In the genomic region with DNA sequence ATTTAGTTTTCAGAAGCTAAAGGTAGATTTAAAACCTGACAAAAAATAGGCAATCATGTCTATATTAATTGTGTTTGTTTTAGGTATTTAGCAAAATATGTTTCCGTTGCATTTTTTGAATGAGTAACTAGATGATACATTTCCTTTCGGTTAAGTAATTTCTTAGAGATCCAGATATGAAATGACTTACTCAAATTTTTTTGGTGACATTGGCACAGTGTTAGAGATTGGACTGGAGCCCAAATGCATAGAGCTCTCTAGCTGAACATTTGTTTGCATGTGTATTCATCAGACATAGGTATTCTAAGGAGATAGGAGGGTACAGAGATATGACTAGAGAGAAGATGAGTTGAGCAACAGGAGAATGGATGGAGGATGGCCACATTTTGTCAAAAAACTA, we compare ENCODE assay signal across 11 cellular contexts.
A peak's percentile ranks its signal among the peaks of the same experiment; 100 is the strongest.
DNase-seq lines count a peak whose midpoint lies in the region; ATAC-seq and TF ChIP-seq lines count a peak whose summit lies in the region.
"Had no signal": no experiment of that assay in that cellular context is flagged by ENCODE, and none has a peak within 500 bp of the region (broad histone marks: within the 10 kb centered on the region; RNA-seq: fewer than 3 reads in every experiment).

No MANE protein-coding gene starts in this region.

- H3K27ac ChIP-seq in ACC112 (ENCODE audit: low read depth, low read length) (peak overlapping the region; percentile 89), RWPE2 (ENCODE audit: poor library complexity, severe bottlenecking) (peak overlapping the region; percentile 79), epithelial cell of prostate (peak overlapping the region; percentile 80)
- H3K27ac ChIP-seq: upper lobe of right lung had no signal

- H3K36me3 ChIP-seq in ACC112 (ENCODE audit: insufficient read depth, low read length) (peaks cover 35% of the 10 kb centered on the region), RWPE2 (ENCODE audit: low read depth) (peaks cover 63% of the 10 kb centered on the region)

- no peak overlapping the region for H2AFZ ChIP-seq in ACC112 (ENCODE audit: low read length, unreplicated experiment)

- H3K9me3 ChIP-seq in RWPE2 (ENCODE audit: severe bottlenecking) = no peaks in the 10 kb centered on the region
- H3K9me3 ChIP-seq: upper lobe of right lung had no signal

- DNase-seq in ELR (ENCODE audit: low read depth) (peak; percentile 77), RWPE2 (ENCODE audit: low spot score) (no peak), epithelial cell of prostate (ENCODE audit: low read depth, low spot score) (no peak), NCI-H1048 (lab: John Stamatoyannopoulos, UW) (no peak), NCI-H2107 (lab: John Stamatoyannopoulos, UW) (no peak)
- DNase-seq: NCI-H1436 treated with DMSO at 0.1 percent for 48 hours, Right ventricle myocardium superior, upper lobe of right lung had no signal

- H3K4me3 ChIP-seq in ACC112 (ENCODE audit: low read depth, low read length) = peak overlapping the region; percentile 86
- H3K4me3 ChIP-seq in RWPE2 (ENCODE audit: severe bottlenecking) = peak overlapping the region; percentile 90

- peaks cover 66% of the 10 kb centered on the region for H3K79me2 ChIP-seq in ACC112 (ENCODE audit: control insufficient read depth, insufficient read depth, low read length, unreplicated experiment)

- ATAC-seq in RWPE2 (ENCODE audit: low read depth) (no peak), HG02798 (IDR thresholded peaks at IDR 0.05; ENCODE audit: poor library complexity, unreplicated experiment) (no peak), HG02981 (IDR thresholded peaks at IDR 0.05; ENCODE audit: unreplicated experiment) (no peak)
- ATAC-seq: upper lobe of right lung had no signal

- TF ChIP-seq CTCF in RWPE2 (IDR thresholded peaks at IDR 0.05; ENCODE audit: poor library complexity, severe bottlenecking) = no peak

- H3K4me1 ChIP-seq in ACC112 (ENCODE audit: control insufficient read depth, insufficient read depth, low read length, unreplicated experiment) = peaks cover 36% of the 10 kb centered on the region
- H3K4me1 ChIP-seq in RWPE2 (ENCODE audit: insufficient read depth, poor library complexity, severe bottlenecking) = peaks cover 38% of the 10 kb centered on the region

- H3K27me3 ChIP-seq in ACC112 (ENCODE audit: insufficient read depth, low read length) = peaks cover 15% of the 10 kb centered on the region
- peaks cover 16% of the 10 kb centered on the region for H3K27me3 ChIP-seq in RWPE2 (ENCODE audit: insufficient read depth, poor library complexity, severe bottlenecking)
